In the genomic region with DNA sequence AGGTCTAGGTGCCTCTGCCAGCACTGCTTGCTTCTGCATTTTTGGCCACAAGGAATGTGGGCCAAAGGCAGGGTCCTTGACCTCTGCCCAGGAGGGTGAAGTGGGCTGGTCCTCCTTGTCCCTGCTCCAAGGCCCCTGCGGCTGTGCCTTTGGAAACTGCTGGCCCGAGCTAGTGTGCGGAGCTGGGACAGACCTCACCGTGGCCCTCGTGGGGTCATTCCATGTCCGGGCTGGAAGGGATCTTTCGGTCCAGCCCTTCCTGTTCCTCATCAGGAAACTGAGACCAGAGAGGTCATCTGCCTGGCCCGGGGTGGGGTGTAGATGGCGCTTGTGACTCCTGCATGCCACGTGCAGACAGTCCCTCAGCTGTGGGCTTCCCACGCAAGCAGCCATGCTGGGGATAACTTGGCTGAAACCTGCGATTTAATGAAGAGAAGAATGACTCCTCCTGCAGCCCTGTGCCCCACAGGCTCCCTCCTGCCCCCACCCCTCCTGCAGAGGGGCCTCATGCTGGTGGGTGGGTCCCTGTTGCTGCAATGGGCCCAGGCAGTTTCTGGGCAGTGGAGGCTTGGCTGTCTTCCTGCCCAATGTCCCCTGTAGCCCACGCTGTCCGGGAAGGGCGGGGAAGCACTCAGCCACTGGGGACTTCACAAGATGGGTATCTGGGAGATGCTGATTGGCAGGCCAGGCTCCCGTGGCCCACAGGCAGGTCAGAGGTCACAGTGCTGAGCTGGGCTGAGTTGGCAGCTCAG, we compare ENCODE assay signal across 8 cellular contexts.
DNase-seq lines count a peak whose midpoint lies in the region; ATAC-seq and TF ChIP-seq lines count a peak whose summit lies in the region.

No MANE protein-coding gene starts in this region.

- H3K9ac ChIP-seq in mesenchymal stem cell (ENCODE audit: low read length) = peak overlapping the region; percentile 57

- no peaks in the 10 kb centered on the region for H3K9me3 Mint-ChIP-seq in activated CD4-positive, alpha-beta T cell treated with anti-CD3 and anti-CD28 coated beads, Interleukin-2, amount 10 ng/mL, durations not matched to agents 7 days and 5 days

- 45% methylated on average over 16 of the region's 16 CpGs for WGBS in mesenchymal stem cell
- 15 to 16% methylated on average over 14 to 15 of the region's 16 CpGs for WGBS in tibial nerve, 2 donors

- TF ChIP-seq POLR2A in tibial nerve (IDR thresholded peaks at IDR 0.05) = no peak

- TF ChIP-seq EP300 in tibial nerve (IDR thresholded peaks at IDR 0.05) = peak in 1 of 2 donors; percentile 84

- no peaks in the 10 kb centered on the region for H3K9me3 ChIP-seq in mesenchymal stem cell (ENCODE audit: control insufficient read depth, low read length)
- H3K9me3 ChIP-seq in tibial nerve = no peaks in the 10 kb centered on the region

- H4K91ac ChIP-seq in mesenchymal stem cell (ENCODE audit: low read length) = peak overlapping the region; percentile 36

- H3K79me1 ChIP-seq in mesenchymal stem cell (replicated peaks; ENCODE audit: low read length, poor library complexity, severe bottlenecking) = peaks cover 10% of the 10 kb centered on the region

- H3K18ac ChIP-seq in mesenchymal stem cell (ENCODE audit: low read depth in 1 of 2, low read length in 2 of 2) = peak overlapping the region; percentile 77 to 78

- no peak overlapping the region for H3K27ac ChIP-seq in mesenchymal stem cell (ENCODE audit: low read length, poor library complexity, severe bottlenecking)
- H3K27ac ChIP-seq in tibial nerve = peak overlapping the region; percentile 64 to 93 (median 84)

- peaks cover 89% of the 10 kb centered on the region for H3K4me1 Mint-ChIP-seq in activated CD4-positive, alpha-beta T cell treated with anti-CD3 and anti-CD28 coated beads, Interleukin-2, amount 10 ng/mL, durations not matched to agents 7 days and 5 days

- H2BK120ac ChIP-seq in mesenchymal stem cell (ENCODE audit: low read depth, low read length) = no peak overlapping the region

- no peak for ATAC-seq in HG03439 (IDR thresholded peaks at IDR 0.05; ENCODE audit: unreplicated experiment)

- peak overlapping the region in 1 of 2 experiments; percentile 81 for H3K14ac ChIP-seq in mesenchymal stem cell (ENCODE audit: low read length in 2 of 2)

- H3K4me1 ChIP-seq in mesenchymal stem cell (ENCODE audit: control insufficient read depth, insufficient read depth, low read depth, low read length) = peaks cover 69% of the 10 kb centered on the region
- H3K4me1 ChIP-seq in tibial nerve = peaks cover 0 to 97% (median 92%) of the 10 kb centered on the region in 4 donors

- peak overlapping the region; percentile 49 for H2AK5ac ChIP-seq in mesenchymal stem cell (ENCODE audit: low read length, severe bottlenecking)

- DNase-seq in activated CD4-positive, alpha-beta T cell treated with anti-CD3 and anti-CD28 coated beads, Interleukin-2, amount 10 ng/mL, durations not matched to agents 7 days and 5 days = no peak
- DNase-seq in activated CD4-positive, alpha-beta T cell treated with anti-CD3 and anti-CD28 coated beads for 1 hour = no peak
- DNase-seq in dermis blood vessel endothelial cell (peak; percentile 44), mesenchymal stem cell (no peak), tibial nerve (ENCODE audit: low spot score in 2 of 2) (no peak), LoVo (ENCODE audit: low spot score) (no peak), NCI-H2171 treated with DMSO at 0.1 percent for 48 hours (lab: John Stamatoyannopoulos, UW) (no peak)

- CTCF ChIA-PET in activated CD4-positive, alpha-beta T cell treated with anti-CD3 and anti-CD28 coated beads, Interleukin-2, amount 10 ng/mL, durations not matched to agents 7 days and 5 days (lab: Charles Lee) = interaction anchor here (1.0 to 1.2 kb wide), 3 partner anchors 10 to 55 kb away, joined by 3 to 4 read pairs (median 3); no protein-coding TSS in a partner anchor

- POLR2A ChIA-PET in activated CD4-positive, alpha-beta T cell treated with anti-CD3 and anti-CD28 coated beads, Interleukin-2, amount 10 ng/mL, durations not matched to agents 7 days and 5 days (lab: Charles Lee) = no interaction called here

- no peak overlapping the region for H3K4me3 Mint-ChIP-seq in activated CD4-positive, alpha-beta T cell treated with anti-CD3 and anti-CD28 coated beads, Interleukin-2, amount 10 ng/mL, durations not matched to agents 7 days and 5 days

- H4K8ac ChIP-seq in mesenchymal stem cell (ENCODE audit: low read length) = peak overlapping the region; percentile 66

- peak overlapping the region; percentile 89 for H2BK15ac ChIP-seq in mesenchymal stem cell (ENCODE audit: low read depth, poor library complexity, severe bottlenecking)

- TF ChIP-seq CTCF in tibial nerve (IDR thresholded peaks at IDR 0.05) = no peak

- peaks cover 50% of the 10 kb centered on the region for H3K36me3 Mint-ChIP-seq in activated CD4-positive, alpha-beta T cell treated with anti-CD3 and anti-CD28 coated beads, Interleukin-2, amount 10 ng/mL, durations not matched to agents 7 days and 5 days (ENCODE audit: low read depth)

- no peaks in the 10 kb centered on the region for H3K27me3 ChIP-seq in mesenchymal stem cell (ENCODE audit: control insufficient read depth in 1 of 2, insufficient read depth in 1 of 2, low read length in 2 of 2)
- H3K27me3 ChIP-seq in tibial nerve = no peaks in the 10 kb centered on the region

- peak overlapping the region; percentile 25 for H3K27ac Mint-ChIP-seq in activated CD4-positive, alpha-beta T cell treated with anti-CD3 and anti-CD28 coated beads, Interleukin-2, amount 10 ng/mL, durations not matched to agents 7 days and 5 days

- H2AFZ ChIP-seq in mesenchymal stem cell (ENCODE audit: low read depth, low read length) = no peak overlapping the region

- H3K4me2 ChIP-seq in mesenchymal stem cell (ENCODE audit: low read length, poor library complexity, severe bottlenecking) = no peak overlapping the region

- peak overlapping the region; percentile 69 to 70 for H2BK12ac ChIP-seq in mesenchymal stem cell (ENCODE audit: low read length in 2 of 2)

- H3K36me3 ChIP-seq in mesenchymal stem cell (ENCODE audit: control insufficient read depth in 1 of 2, insufficient read depth in 2 of 2, low read depth in 1 of 2, low read length in 2 of 2) (peaks cover 15 to 55% of the 10 kb centered on the region in 2 experiments), tibial nerve (no peaks in the 10 kb centered on the region)

- no peaks in the 10 kb centered on the region for H3K27me3 Mint-ChIP-seq in activated CD4-positive, alpha-beta T cell treated with anti-CD3 and anti-CD28 coated beads, Interleukin-2, amount 10 ng/mL, durations not matched to agents 7 days and 5 days

- no peak overlapping the region for H3K4me3 ChIP-seq in mesenchymal stem cell (ENCODE audit: insufficient read depth in 1 of 2, low read depth in 1 of 2, low read length in 2 of 2)
- no peak overlapping the region for H3K4me3 ChIP-seq in tibial nerve

- peak overlapping the region; percentile 42 to 89 for H3K4ac ChIP-seq in mesenchymal stem cell (ENCODE audit: low read depth in 1 of 2, low read length in 2 of 2)

- no peak overlapping the region for H2BK5ac ChIP-seq in mesenchymal stem cell (ENCODE audit: low read depth, low read length, poor library complexity, severe bottlenecking)

- no peak overlapping the region for H3K23ac ChIP-seq in mesenchymal stem cell (ENCODE audit: low read length in 2 of 2)
